1 cellular context compared by ENCODE assay signal in the genomic region with DNA sequence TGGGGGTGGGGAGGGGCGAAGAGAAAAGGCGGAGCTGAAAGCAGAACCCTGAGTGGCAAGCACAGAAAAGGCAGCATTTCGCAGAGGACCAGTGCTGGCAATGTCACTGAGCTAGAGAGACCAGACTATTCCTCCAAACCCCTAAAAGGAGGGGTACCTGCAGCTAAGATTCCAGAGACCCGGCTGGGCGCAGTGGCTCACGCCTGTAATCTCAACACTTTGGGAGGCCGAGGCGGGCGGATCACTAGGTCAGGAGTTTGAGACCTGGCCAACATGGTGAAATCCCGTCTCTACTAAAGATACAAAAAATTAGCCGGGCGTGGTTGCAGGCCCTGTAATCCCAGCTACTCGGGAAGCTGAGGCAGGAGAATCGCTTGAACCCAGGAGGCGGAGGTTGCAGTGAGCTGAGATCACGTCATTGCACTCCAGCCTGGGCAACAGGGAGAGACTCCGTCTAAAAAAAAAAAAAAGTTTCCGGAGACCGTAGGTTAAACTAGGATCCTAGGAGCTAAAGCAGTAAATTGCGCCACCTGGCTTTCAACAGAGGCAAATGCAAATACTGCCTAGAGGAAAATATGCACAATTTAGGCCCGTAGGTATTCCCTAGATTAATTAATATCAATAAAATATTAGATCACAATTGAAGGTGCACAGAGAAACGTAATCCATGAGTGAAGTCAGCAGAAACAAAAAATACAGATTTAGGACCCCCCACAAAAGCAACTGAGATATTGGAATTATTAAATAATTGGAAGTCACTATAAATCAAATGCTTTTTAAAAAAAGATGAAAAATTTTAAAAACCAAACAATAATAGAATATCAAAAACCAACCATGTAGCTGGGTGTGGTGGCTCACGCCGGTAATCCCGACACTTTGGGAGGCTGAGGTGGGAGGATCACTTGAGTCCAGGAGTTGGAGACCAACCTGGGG.
A peak's percentile ranks its signal among the peaks of the same experiment; 100 is the strongest.
TF ChIP-seq lines count a peak whose summit lies in the region.

No MANE protein-coding gene starts in this region.

TF ChIP-seq in HepG2, 621 proteins besides CTCF, POLR2A, EP300 and RAD21 (continues in another document):
- TF ChIP-seq ZHX1 (CRISPR knock-in tag; IDR thresholded peaks at IDR 0.05; ENCODE audit: low read depth) (no peak), MIER3 (CRISPR knock-in tag; IDR thresholded peaks at IDR 0.05; ENCODE audit: borderline replicate concordance) (peak; percentile 61), ZNF292 (CRISPR knock-in tag; IDR thresholded peaks at IDR 0.05; ENCODE audit: borderline replicate concordance, low read depth) (peak; percentile 79), ELF1 (CRISPR knock-in tag; IDR thresholded peaks at IDR 0.05) (no peak), ZBTB20 (CRISPR knock-in tag; IDR thresholded peaks at IDR 0.05; ENCODE audit: borderline replicate concordance, low read depth) (peak; percentile 33; the same call in 1 of the 2 replicates), AHDC1 (CRISPR knock-in tag; IDR thresholded peaks at IDR 0.05; ENCODE audit: borderline replicate concordance) (no peak), PPARG (CRISPR knock-in tag; conservative IDR thresholded peaks at IDR 0.05) (peak; percentile 54), MXD4 (CRISPR knock-in tag; IDR thresholded peaks at IDR 0.05) (no peak), CREB1 (IDR thresholded peaks at IDR 0.05) (peak; percentile 51), CREB1 (CRISPR knock-in tag; IDR thresholded peaks at IDR 0.05) (peak; percentile 54; the same call in 1 of the 2 replicates), FOXP1 (IDR thresholded peaks at IDR 0.05) (no peak), FOXP1 (CRISPR knock-in tag; IDR thresholded peaks at IDR 0.05) (peak; percentile 10; the same call in 1 of the 2 replicates), ZNF761 (CRISPR knock-in tag; conservative IDR thresholded peaks at IDR 0.05) (0 out of 2 replicates have a peak, but pooled peaks have one; percentile 35), THAP11 (CRISPR knock-in tag; IDR thresholded peaks at IDR 0.05) (peak; percentile 65; the same call in 1 of the 2 replicates), ATF2 (CRISPR knock-in tag; IDR thresholded peaks at IDR 0.05) (peak; percentile 58; the same call in 1 of the 2 replicates), TBX2 (CRISPR knock-in tag; IDR thresholded peaks at IDR 0.05; ENCODE audit: borderline replicate concordance) (peak; percentile 37; the same call in 1 of the 2 replicates), MIXL1 (CRISPR knock-in tag; IDR thresholded peaks at IDR 0.05) (peak; percentile 33; the same call in 1 of the 2 replicates), STAT6 (CRISPR knock-in tag; IDR thresholded peaks at IDR 0.05; ENCODE audit: borderline replicate concordance) (0 out of 2 replicates have a peak, but pooled peaks have one; percentile 41), ELF3 (CRISPR knock-in tag; IDR thresholded peaks at IDR 0.05) (peak; percentile 59; the same call in 1 of the 2 replicates), BHLHE40 (IDR thresholded peaks at IDR 0.05; ENCODE audit: low read length) (no peak), ETV6 (CRISPR knock-in tag; conservative IDR thresholded peaks at IDR 0.05) (no peak), ZMYM3 (CRISPR knock-in tag; IDR thresholded peaks at IDR 0.05) (peak; percentile 54; the same call in 1 of the 2 replicates), CSRNP2 (CRISPR knock-in tag; conservative IDR thresholded peaks at IDR 0.05; ENCODE audit: low read depth) (no peak), NCOA2 (CRISPR knock-in tag; IDR thresholded peaks at IDR 0.05) (peak; percentile 25; the same call in 1 of the 2 replicates), ZBTB38 (CRISPR knock-in tag; IDR thresholded peaks at IDR 0.05) (no peak), TBX3 (IDR thresholded peaks at IDR 0.05; ENCODE audit: borderline replicate concordance) (no peak), MBD4 (IDR thresholded peaks at IDR 0.05; ENCODE audit: borderline replicate concordance, low read length) (no peak), ZNF337 (CRISPR knock-in tag; IDR thresholded peaks at IDR 0.05; ENCODE audit: borderline replicate concordance, low read depth) (no peak), ZKSCAN8 (CRISPR knock-in tag; IDR thresholded peaks at IDR 0.05; ENCODE audit: borderline replicate concordance) (0 out of 2 replicates have a peak, but pooled peaks have one; percentile 57)
- TF ChIP-seq, protein P1, sequence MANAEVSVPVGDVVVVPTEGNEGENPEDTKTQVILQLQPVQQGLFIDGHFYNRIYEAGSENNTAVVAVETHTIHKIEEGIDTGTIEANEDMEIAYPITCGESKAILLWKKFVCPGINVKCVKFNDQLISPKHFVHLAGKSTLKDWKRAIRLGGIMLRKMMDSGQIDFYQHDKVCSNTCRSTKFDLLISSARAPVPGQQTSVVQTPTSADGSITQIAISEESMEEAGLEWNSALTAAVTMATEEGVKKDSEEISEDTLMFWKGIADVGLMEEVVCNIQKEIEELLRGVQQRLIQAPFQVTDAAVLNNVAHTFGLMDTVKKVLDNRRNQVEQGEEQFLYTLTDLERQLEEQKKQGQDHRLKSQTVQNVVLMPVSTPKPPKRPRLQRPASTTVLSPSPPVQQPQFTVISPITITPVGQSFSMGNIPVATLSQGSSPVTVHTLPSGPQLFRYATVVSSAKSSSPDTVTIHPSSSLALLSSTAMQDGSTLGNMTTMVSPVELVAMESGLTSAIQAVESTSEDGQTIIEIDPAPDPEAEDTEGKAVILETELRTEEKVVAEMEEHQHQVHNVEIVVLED (CRISPR knock-in tag; IDR thresholded peaks at IDR 0.05; ENCODE audit: borderline replicate concordance) = no peak; the same call in 1 of the 2 replicates
- TF ChIP-seq, protein P2, sequence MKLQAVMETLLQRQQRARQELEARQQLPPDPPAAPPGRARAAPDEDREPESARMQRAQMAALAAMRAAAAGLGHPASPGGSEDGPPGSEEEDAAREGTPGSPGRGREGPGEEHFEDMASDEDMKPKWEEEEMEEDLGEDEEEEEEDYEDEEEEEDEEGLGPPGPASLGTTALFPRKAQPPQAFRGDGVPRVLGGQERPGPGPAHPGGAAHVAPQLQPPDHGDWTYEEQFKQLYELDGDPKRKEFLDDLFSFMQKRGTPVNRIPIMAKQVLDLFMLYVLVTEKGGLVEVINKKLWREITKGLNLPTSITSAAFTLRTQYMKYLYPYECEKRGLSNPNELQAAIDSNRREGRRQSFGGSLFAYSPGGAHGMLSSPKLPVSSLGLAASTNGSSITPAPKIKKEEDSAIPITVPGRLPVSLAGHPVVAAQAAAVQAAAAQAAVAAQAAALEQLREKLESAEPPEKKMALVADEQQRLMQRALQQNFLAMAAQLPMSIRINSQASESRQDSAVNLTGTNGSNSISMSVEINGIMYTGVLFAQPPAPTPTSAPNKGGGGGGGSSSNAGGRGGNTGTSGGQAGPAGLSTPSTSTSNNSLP (IDR thresholded peaks at IDR 0.05; ENCODE audit: low read depth, low read length) = peak; percentile 64
- TF ChIP-seq, protein P3, sequence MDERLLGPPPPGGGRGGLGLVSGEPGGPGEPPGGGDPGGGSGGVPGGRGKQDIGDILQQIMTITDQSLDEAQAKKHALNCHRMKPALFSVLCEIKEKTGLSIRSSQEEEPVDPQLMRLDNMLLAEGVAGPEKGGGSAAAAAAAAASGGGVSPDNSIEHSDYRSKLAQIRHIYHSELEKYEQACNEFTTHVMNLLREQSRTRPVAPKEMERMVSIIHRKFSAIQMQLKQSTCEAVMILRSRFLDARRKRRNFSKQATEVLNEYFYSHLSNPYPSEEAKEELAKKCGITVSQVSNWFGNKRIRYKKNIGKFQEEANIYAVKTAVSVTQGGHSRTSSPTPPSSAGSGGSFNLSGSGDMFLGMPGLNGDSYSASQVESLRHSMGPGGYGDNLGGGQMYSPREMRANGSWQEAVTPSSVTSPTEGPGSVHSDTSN (CRISPR knock-in tag; IDR thresholded peaks at IDR 0.05) = no peak
